ENCODE assay signal across 2 cellular contexts in the genomic region with DNA sequence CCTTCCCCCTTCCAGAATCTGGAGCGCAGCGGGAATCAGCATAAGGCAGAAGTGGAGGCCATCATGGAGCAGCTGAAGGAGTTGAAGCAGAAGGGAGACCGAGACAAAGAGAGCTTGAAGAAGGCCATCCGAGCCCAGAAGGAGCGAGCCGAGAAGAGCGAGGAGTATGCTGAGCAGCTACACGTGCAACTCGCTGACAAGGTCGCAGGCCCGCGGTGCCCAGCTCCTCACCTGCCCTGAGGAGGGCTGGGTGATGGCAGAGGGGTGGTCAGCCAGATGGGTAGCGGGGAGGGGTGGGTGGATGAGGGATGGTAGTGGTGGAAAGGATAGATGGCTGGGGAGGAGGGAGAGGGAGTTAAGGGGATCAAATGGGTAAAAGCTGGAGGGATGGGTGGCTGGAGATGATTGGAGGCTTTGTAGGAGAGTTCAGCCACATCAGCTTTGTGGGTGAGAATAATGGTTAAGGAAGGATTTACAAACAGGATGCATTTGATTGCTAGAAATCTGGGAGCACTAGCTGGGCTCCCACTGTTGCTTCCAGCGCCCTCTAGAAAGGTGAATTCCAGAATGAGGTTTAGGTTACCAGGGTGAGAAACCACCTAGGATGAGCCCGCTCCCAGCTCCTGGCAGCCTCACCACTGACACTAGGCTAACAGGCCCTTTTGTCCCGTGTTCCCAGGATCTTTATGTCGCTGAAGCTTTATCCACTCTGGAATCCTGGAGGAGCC.
TF ChIP-seq lines count a peak whose summit lies in the region.

No MANE protein-coding gene starts in this region.

TF ChIP-seq in GM23338, 12 proteins besides CTCF, POLR2A, EP300 and RAD21 (continues in another document):
- TF ChIP-seq, protein P1, sequence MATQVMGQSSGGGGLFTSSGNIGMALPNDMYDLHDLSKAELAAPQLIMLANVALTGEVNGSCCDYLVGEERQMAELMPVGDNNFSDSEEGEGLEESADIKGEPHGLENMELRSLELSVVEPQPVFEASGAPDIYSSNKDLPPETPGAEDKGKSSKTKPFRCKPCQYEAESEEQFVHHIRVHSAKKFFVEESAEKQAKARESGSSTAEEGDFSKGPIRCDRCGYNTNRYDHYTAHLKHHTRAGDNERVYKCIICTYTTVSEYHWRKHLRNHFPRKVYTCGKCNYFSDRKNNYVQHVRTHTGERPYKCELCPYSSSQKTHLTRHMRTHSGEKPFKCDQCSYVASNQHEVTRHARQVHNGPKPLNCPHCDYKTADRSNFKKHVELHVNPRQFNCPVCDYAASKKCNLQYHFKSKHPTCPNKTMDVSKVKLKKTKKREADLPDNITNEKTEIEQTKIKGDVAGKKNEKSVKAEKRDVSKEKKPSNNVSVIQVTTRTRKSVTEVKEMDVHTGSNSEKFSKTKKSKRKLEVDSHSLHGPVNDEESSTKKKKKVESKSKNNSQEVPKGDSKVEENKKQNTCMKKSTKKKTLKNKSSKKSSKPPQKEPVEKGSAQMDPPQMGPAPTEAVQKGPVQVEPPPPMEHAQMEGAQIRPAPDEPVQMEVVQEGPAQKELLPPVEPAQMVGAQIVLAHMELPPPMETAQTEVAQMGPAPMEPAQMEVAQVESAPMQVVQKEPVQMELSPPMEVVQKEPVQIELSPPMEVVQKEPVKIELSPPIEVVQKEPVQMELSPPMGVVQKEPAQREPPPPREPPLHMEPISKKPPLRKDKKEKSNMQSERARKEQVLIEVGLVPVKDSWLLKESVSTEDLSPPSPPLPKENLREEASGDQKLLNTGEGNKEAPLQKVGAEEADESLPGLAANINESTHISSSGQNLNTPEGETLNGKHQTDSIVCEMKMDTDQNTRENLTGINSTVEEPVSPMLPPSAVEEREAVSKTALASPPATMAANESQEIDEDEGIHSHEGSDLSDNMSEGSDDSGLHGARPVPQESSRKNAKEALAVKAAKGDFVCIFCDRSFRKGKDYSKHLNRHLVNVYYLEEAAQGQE (IDR thresholded peaks at IDR 0.05; ENCODE audit: unreplicated experiment): no peak
- no peak for TF ChIP-seq POLR2AphosphoS5 (IDR thresholded peaks at IDR 0.05; ENCODE audit: low read depth)
- TF ChIP-seq NANOG (IDR thresholded peaks at IDR 0.05; ENCODE audit: borderline replicate concordance): no peak
- no peak for TF ChIP-seq JUNB (IDR thresholded peaks at IDR 0.05; ENCODE audit: unreplicated experiment)
- no peak for TF ChIP-seq EZH2phosphoT487 (IDR thresholded peaks at IDR 0.05; ENCODE audit: unreplicated experiment)
- TF ChIP-seq STAT1 (IDR thresholded peaks at IDR 0.05; ENCODE audit: unreplicated experiment): no peak
- TF ChIP-seq CREB1 (CRISPR knock-in tag; IDR thresholded peaks at IDR 0.05; ENCODE audit: low read depth): no peak
- TF ChIP-seq ZNF114 (CRISPR knock-in tag; IDR thresholded peaks at IDR 0.05): no peak
- TF ChIP-seq, protein P2, sequence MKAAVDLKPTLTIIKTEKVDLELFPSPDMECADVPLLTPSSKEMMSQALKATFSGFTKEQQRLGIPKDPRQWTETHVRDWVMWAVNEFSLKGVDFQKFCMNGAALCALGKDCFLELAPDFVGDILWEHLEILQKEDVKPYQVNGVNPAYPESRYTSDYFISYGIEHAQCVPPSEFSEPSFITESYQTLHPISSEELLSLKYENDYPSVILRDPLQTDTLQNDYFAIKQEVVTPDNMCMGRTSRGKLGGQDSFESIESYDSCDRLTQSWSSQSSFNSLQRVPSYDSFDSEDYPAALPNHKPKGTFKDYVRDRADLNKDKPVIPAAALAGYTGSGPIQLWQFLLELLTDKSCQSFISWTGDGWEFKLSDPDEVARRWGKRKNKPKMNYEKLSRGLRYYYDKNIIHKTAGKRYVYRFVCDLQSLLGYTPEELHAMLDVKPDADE (IDR thresholded peaks at IDR 0.05): no peak

TF ChIP-seq in WTC11, 78 proteins besides CTCF, POLR2A, EP300 and RAD21 (continued from another document):
- TF ChIP-seq, protein P3, sequence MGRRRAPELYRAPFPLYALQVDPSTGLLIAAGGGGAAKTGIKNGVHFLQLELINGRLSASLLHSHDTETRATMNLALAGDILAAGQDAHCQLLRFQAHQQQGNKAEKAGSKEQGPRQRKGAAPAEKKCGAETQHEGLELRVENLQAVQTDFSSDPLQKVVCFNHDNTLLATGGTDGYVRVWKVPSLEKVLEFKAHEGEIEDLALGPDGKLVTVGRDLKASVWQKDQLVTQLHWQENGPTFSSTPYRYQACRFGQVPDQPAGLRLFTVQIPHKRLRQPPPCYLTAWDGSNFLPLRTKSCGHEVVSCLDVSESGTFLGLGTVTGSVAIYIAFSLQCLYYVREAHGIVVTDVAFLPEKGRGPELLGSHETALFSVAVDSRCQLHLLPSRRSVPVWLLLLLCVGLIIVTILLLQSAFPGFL (CRISPR knock-in tag; IDR thresholded peaks at IDR 0.05; ENCODE audit: borderline replicate concordance): no peak
- TF ChIP-seq, protein P4, sequence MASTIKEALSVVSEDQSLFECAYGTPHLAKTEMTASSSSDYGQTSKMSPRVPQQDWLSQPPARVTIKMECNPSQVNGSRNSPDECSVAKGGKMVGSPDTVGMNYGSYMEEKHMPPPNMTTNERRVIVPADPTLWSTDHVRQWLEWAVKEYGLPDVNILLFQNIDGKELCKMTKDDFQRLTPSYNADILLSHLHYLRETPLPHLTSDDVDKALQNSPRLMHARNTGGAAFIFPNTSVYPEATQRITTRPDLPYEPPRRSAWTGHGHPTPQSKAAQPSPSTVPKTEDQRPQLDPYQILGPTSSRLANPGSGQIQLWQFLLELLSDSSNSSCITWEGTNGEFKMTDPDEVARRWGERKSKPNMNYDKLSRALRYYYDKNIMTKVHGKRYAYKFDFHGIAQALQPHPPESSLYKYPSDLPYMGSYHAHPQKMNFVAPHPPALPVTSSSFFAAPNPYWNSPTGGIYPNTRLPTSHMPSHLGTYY (CRISPR knock-in tag; IDR thresholded peaks at IDR 0.05): no peak
- TF ChIP-seq SMAD4 (CRISPR knock-in tag; IDR thresholded peaks at IDR 0.05): no peak
- TF ChIP-seq, protein P5, sequence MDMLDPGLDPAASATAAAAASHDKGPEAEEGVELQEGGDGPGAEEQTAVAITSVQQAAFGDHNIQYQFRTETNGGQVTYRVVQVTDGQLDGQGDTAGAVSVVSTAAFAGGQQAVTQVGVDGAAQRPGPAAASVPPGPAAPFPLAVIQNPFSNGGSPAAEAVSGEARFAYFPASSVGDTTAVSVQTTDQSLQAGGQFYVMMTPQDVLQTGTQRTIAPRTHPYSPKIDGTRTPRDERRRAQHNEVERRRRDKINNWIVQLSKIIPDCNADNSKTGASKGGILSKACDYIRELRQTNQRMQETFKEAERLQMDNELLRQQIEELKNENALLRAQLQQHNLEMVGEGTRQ (CRISPR knock-in tag; IDR thresholded peaks at IDR 0.05): no peak
